ENCODE assay signal across 9 cellular contexts in genomic region chrX:52068683-52069670, GRCh38. TPM values are rescaled to one million over a fixed set of nuclear protein-coding genes. Genes with fewer than 3 reads are reported as not detected.
DNase-seq lines count a peak whose midpoint lies in the region; ATAC-seq, FAIRE-seq and TF ChIP-seq lines count a peak whose summit lies in the region.
"Not testable (repeated sequence)": the region's sequence is repeated elsewhere in the genome, so short reads cannot be mapped to it uniquely, and the experiment has no call there.
"Had no signal": no experiment of that assay in that cellular context is flagged by ENCODE, and none has a peak within 500 bp of the region (broad histone marks: within the 10 kb centered on the region; RNA-seq: fewer than 3 reads in every experiment).

TSS of gene MAGED4B (minus strand) at chrX:52069183. CDS start at chrX:52068172, 1,011 bp downstream.

- H3K27ac ChIP-seq in PC-3 (ENCODE audit: low read length); cardiac muscle cell; pancreas; upper lobe of left lung: not testable (repeated sequence)

- H3F3A ChIP-seq in PC-3 (ENCODE audit: low read length, unreplicated experiment), result not testable (repeated sequence)

- not testable (repeated sequence) for H3K9me3 Mint-ChIP-seq in activated T-cell treated with anti-CD3 and anti-CD28 coated beads, Interleukin-2, amount 50 U/mL, for 4 hours

- POLR2A ChIA-PET in PC-3 (lab: Charles Lee; ENCODE audit: unreplicated experiment), result not testable (repeated sequence)

- not testable (repeated sequence) for H3K27me3 ChIP-seq in PC-3 (ENCODE audit: low read length); cardiac muscle cell; pancreas; upper lobe of left lung

- H3K4me2 ChIP-seq in PC-3 (ENCODE audit: low read length), result not testable (repeated sequence)

- not testable (repeated sequence) for TF ChIP-seq CTCF in PC-3 (conservative IDR thresholded peaks at IDR 0.05; ENCODE audit: low read depth, low read length); cardiac muscle cell (IDR thresholded peaks at IDR 0.05; ENCODE audit: low read depth, low read length); pancreas (IDR thresholded peaks at IDR 0.05); upper lobe of left lung (IDR thresholded peaks at IDR 0.05)

- not testable (repeated sequence) for H3K4me3 Mint-ChIP-seq in activated T-cell treated with anti-CD3 and anti-CD28 coated beads, Interleukin-2, amount 50 U/mL, for 4 hours

- in situ Hi-C loops in endometrial microvascular endothelial cells (cut with HindIII; ENCODE audit: inconsistent ontology term, low pct_unique_long_range_greater_than_20kb, low sequenced_read_pairs), result not testable (repeated sequence)

- H2AFZ ChIP-seq in PC-3 (ENCODE audit: low read length), result not testable (repeated sequence)

- TF ChIP-seq EP300 in upper lobe of left lung (IDR thresholded peaks at IDR 0.05), result not testable (repeated sequence)

- H3K79me2 ChIP-seq in PC-3 (ENCODE audit: low read length), result not testable (repeated sequence)

- H3K4me3 ChIP-seq in PC-3 (ENCODE audit: low read length); cardiac muscle cell; pancreas; upper lobe of left lung: not testable (repeated sequence)

- BruUV-seq in PC-3 (replicated peaks; lab: Mats Ljungman, UMichigan), result not testable (repeated sequence)

- not testable (repeated sequence) for H4K20me1 ChIP-seq in PC-3 (ENCODE audit: low read length)

- not testable (repeated sequence) for H3K4me1 ChIP-seq in PC-3 (ENCODE audit: insufficient read depth, low read length); cardiac muscle cell (ENCODE audit: low read depth); pancreas; upper lobe of left lung

- not testable (repeated sequence) for H3K9me2 ChIP-seq in PC-3 (replicated peaks; ENCODE audit: low read length)

- H3K9ac ChIP-seq in PC-3 (ENCODE audit: low read length), result not testable (repeated sequence)

- ATAC-seq in PC-3 (peak; percentile 92), pancreas (peak; percentile 75 to 95 (median 87)), upper lobe of left lung (ENCODE audit: low FRiP score in 2 of 2) (peak; percentile 2 to 44)
- peak; percentile 53 to 58 for ATAC-seq in activated T-cell treated with anti-CD3 and anti-CD28 coated beads, Interleukin-2, amount 50 U/mL, for 4 hours

- intact Hi-C loops in PC-3 (cut with micrococcal nuclease); pancreas (cut with DNase I): not testable (repeated sequence)

- H3K27me3 Mint-ChIP-seq in activated T-cell treated with anti-CD3 and anti-CD28 coated beads, Interleukin-2, amount 50 U/mL, for 4 hours (ENCODE audit: low read depth), result not testable (repeated sequence)

- DNase-seq in Daoy (ENCODE audit: low read depth); PC-3; activated T-cell treated with anti-CD3 and anti-CD28 coated beads, Interleukin-2, amount 50 U/mL, for 4 hours; cardiac muscle cell (ENCODE audit: low read depth in 1 of 2, low spot score in 1 of 2); mucosa of gallbladder (ENCODE audit: low spot score); pancreas; upper lobe of left lung: not testable (repeated sequence)

- not testable (repeated sequence) for H3K4me1 Mint-ChIP-seq in activated T-cell treated with anti-CD3 and anti-CD28 coated beads, Interleukin-2, amount 50 U/mL, for 4 hours (ENCODE audit: low read depth)

- H3K9me3 ChIP-seq in PC-3 (ENCODE audit: low read length); cardiac muscle cell (ENCODE audit: low read depth); pancreas; upper lobe of left lung: not testable (repeated sequence)

- CTCF ChIA-PET in PC-3 (lab: Charles Lee), result not testable (repeated sequence)

- FAIRE-seq in pancreas (lab: Jason Lieb, UNC), result not testable (repeated sequence)

- WGBS in pancreas, 2 donors, result no CpG with 5 or more reads among the region's 56 CpGs
- WGBS in upper lobe of left lung, 2 donors, result no CpG with 5 or more reads among the region's 56 CpGs

- H3K36me3 ChIP-seq in PC-3 (ENCODE audit: low read depth, low read length); cardiac muscle cell; pancreas; upper lobe of left lung: not testable (repeated sequence)

- TF ChIP-seq POLR2A in upper lobe of left lung (IDR thresholded peaks at IDR 0.05), result not testable (repeated sequence)

- H3K36me3 Mint-ChIP-seq in activated T-cell treated with anti-CD3 and anti-CD28 coated beads, Interleukin-2, amount 50 U/mL, for 4 hours (ENCODE audit: insufficient read depth), result not testable (repeated sequence)

RNA-seq across cellular contexts. Expression of gene MAGED4B, which starts in this region (rescaled TPM):
- 3.5 and 25.1 TPM in 2 replicates for total RNA-seq in Daoy (2014; rRNA removed; shearing (Covaris generic))
- total RNA-seq in PC-3 (2014; rRNA removed) (2.8 and 31.8 TPM in 2 replicates), endometrial microvascular endothelial cells (ENCODE audit: inconsistent ontology term) (14.2 TPM), cardiac muscle cell (25.0 and 32.1 TPM in 2 replicates), mucosa of gallbladder (47.9 TPM), pancreas (10 to 100 TPM in 1 of 6 donors, 1 to 10 TPM in 5; 3.0 to 13.0 (median 6.0) TPM), upper lobe of left lung (1 to 10 TPM; 1.0 to 8.6 (median 2.1) TPM)
- total RNA-seq in activated T-cell treated with anti-CD3 and anti-CD28 coated beads, Interleukin-2, amount 50 U/mL, for 4 hours, result under 1 TPM; 0.53 to 0.95 (median 0.74) TPM
- polyA plus RNA-seq in cardiac muscle cell (99.6 and 106 TPM in 2 replicates), pancreas (10 to 100 TPM; 30.0 to 53.5 TPM)
- polyA plus RNA-seq: CD14-positive monocyte had no signal

Comparison
In these comparisons a context has a peak if more than half of its experiments do, and no peak if none do; other contexts are left out.
1. Peak in ATAC-seq in activated T-cell treated with anti-CD3 and anti-CD28 coated beads, Interleukin-2, amount 50 U/mL, for 4 hours; RNA of the gene not detected or under 1 TPM.
2. ATAC-seq: peak in every context shown above with its lines; median percentile 92 in PC-3; 87 in pancreas; 56 in activated T-cell treated with anti-CD3 and anti-CD28 coated beads, Interleukin-2, amount 50 U/mL, for 4 hours; 23 in upper lobe of left lung.